ENCODE assay signal across 13 cellular contexts in genomic region chr5:71658916-71659661, GRCh38. TPM values are rescaled to one million over a fixed set of nuclear protein-coding genes. Genes with fewer than 3 reads are reported as not detected.
DNase-seq lines count a peak whose midpoint lies in the region; ATAC-seq, FAIRE-seq and TF ChIP-seq lines count a peak whose summit lies in the region.
"Had no signal": no experiment of that assay in that cellular context is flagged by ENCODE, and none has a peak within 500 bp of the region (broad histone marks: within the 10 kb centered on the region; RNA-seq: fewer than 3 reads in every experiment).

No MANE protein-coding gene starts in this region.

- peaks cover 19% of the 10 kb centered on the region for H3K36me3 Mint-ChIP-seq in chondrocyte (ENCODE audit: low read depth)

- H3K9me3 Mint-ChIP-seq in chondrocyte (ENCODE audit: low read depth) = no peaks in the 10 kb centered on the region
- H3K9me3 Mint-ChIP-seq: activated B cell treated with CpG ODN at 0.5 μM for 24 hours; naive thymus-derived CD4-positive, alpha-beta T cell; stimulated activated naive CD8-positive, alpha-beta T cell treated with anti-CD3 and anti-CD28 coated beads, Interleukin-15, Interleukin-2, amounts not matched to agents 100 ng/mL and 50 ng/mL, for 24 hours had no signal

- no peaks in the 10 kb centered on the region for H3K27me3 Mint-ChIP-seq in chondrocyte (ENCODE audit: low read depth)
- H3K27me3 Mint-ChIP-seq: activated B cell treated with CpG ODN at 0.5 μM for 24 hours; naive thymus-derived CD4-positive, alpha-beta T cell; stimulated activated naive CD8-positive, alpha-beta T cell treated with anti-CD3 and anti-CD28 coated beads, Interleukin-15, Interleukin-2, amounts not matched to agents 100 ng/mL and 50 ng/mL, for 24 hours had no signal

- H3K27me3 ChIP-seq in pancreas = no peaks in the 10 kb centered on the region

- 79 to 91% methylated on average over 3 of the region's 3 CpGs for WGBS in pancreas, 2 donors

- no peaks in the 10 kb centered on the region for H3K4me1 Mint-ChIP-seq in chondrocyte (ENCODE audit: low read depth)
- H3K4me1 Mint-ChIP-seq: activated B cell treated with CpG ODN at 0.5 μM for 24 hours had no signal

- no peak for ATAC-seq in pancreas
- ATAC-seq: naive thymus-derived CD4-positive, alpha-beta T cell had no signal

- no peak for FAIRE-seq in pancreas (lab: Jason Lieb, UNC)

- no peak overlapping the region for H3K27ac ChIP-seq in pancreas

- H3K9me3 ChIP-seq in pancreas = no peaks in the 10 kb centered on the region

- no peak overlapping the region for H3K4me3 ChIP-seq in skeletal muscle cell (ENCODE audit: low read depth, low read length)
- H3K4me3 ChIP-seq in pancreas = no peak overlapping the region

- intact Hi-C loops in pancreas (cut with DNase I) = no loop called here

- H3K4me1 ChIP-seq in pancreas = no peaks in the 10 kb centered on the region

- H3K4me3 Mint-ChIP-seq in chondrocyte (ENCODE audit: unreplicated experiment) = no peak overlapping the region
- H3K4me3 Mint-ChIP-seq: activated B cell treated with CpG ODN at 0.5 μM for 24 hours; naive thymus-derived CD4-positive, alpha-beta T cell; stimulated activated naive CD8-positive, alpha-beta T cell treated with anti-CD3 and anti-CD28 coated beads, Interleukin-15, Interleukin-2, amounts not matched to agents 100 ng/mL and 50 ng/mL, for 24 hours had no signal

- H3K27ac Mint-ChIP-seq in chondrocyte (ENCODE audit: unreplicated experiment) = no peak overlapping the region
- H3K27ac Mint-ChIP-seq: activated B cell treated with CpG ODN at 0.5 μM for 24 hours; stimulated activated naive CD8-positive, alpha-beta T cell treated with anti-CD3 and anti-CD28 coated beads, Interleukin-15, Interleukin-2, amounts not matched to agents 100 ng/mL and 50 ng/mL, for 24 hours had no signal

- peak; percentile 58 for TF ChIP-seq CTCF in chondrocyte (IDR thresholded peaks at IDR 0.05)
- no peak for TF ChIP-seq CTCF in pancreas (IDR thresholded peaks at IDR 0.05)

- DNase-seq in SIG-M5 treated with dmso at 0.1 percent for 504 hours (lab: John Stamatoyannopoulos, UW; ENCODE audit: unreplicated experiment) = peak; percentile 13
- no peak for DNase-seq in SIG-M5 (lab: John Stamatoyannopoulos, UW)
- peak; percentile 49 for DNase-seq in NCI-H1694 treated with DMSO at 0.1 percent for 48 hours (lab: John Stamatoyannopoulos, UW)
- DNase-seq in chondrocyte (ENCODE audit: low spot score) = no peak
- peak; percentile 1 for DNase-seq in skeletal muscle cell (ENCODE audit: low read depth)
- DNase-seq in activated gamma-delta T cell treated with Interleukin-2 at 50 U/mL for 16 hours = no peak
- DNase-seq in pancreas = no peak
- no peak for DNase-seq in amniotic stem cell (lab: John Stamatoyannopoulos, UW)
- DNase-seq: activated B cell treated with CpG ODN at 0.5 μM for 24 hours; activated effector memory CD4-positive, alpha-beta T cell treated with anti-CD3 and anti-CD28 coated beads, Interleukin-2, amount 50 U/mL, for 16 hours; naive thymus-derived CD4-positive, alpha-beta T cell; NK-92 treated with Interleukin-12 subunit alpha and Interleukin-12 subunit beta, amount 100 ng/mL, for 24 hours had no signal

- H3K36me3 ChIP-seq in pancreas = peaks cover 0 to 13% (median 0%) of the 10 kb centered on the region in 3 donors

RNA-seq across cellular contexts. Expression of gene CARTPT, which starts 60.0 kb away (rescaled TPM):
- not detected in 3 replicates for total RNA-seq in chondrocyte
- not detected for total RNA-seq in pancreas
- polyA plus RNA-seq in pancreas = under 1 TPM in 1 of 2 donors, not detected in 1; 0.82 TPM
- total RNA-seq: activated B cell treated with CpG ODN at 0.5 μM for 24 hours; naive thymus-derived CD4-positive, alpha-beta T cell had no signal
- polyA plus RNA-seq: naive thymus-derived CD4-positive, alpha-beta T cell had no signal

Comparison
In these comparisons a context has a peak if more than half of its experiments do, and no peak if none do; other contexts are left out.
1. DNase-seq: peak in SIG-M5 treated with dmso at 0.1 percent for 504 hours (single experiment), NCI-H1694 treated with DMSO at 0.1 percent for 48 hours (single experiment) and skeletal muscle cell (single experiment); none in SIG-M5 (single experiment), chondrocyte (single experiment), activated gamma-delta T cell treated with Interleukin-2 at 50 U/mL for 16 hours (single experiment), pancreas (0 of 6) and amniotic stem cell (single experiment).